In the genomic region with DNA sequence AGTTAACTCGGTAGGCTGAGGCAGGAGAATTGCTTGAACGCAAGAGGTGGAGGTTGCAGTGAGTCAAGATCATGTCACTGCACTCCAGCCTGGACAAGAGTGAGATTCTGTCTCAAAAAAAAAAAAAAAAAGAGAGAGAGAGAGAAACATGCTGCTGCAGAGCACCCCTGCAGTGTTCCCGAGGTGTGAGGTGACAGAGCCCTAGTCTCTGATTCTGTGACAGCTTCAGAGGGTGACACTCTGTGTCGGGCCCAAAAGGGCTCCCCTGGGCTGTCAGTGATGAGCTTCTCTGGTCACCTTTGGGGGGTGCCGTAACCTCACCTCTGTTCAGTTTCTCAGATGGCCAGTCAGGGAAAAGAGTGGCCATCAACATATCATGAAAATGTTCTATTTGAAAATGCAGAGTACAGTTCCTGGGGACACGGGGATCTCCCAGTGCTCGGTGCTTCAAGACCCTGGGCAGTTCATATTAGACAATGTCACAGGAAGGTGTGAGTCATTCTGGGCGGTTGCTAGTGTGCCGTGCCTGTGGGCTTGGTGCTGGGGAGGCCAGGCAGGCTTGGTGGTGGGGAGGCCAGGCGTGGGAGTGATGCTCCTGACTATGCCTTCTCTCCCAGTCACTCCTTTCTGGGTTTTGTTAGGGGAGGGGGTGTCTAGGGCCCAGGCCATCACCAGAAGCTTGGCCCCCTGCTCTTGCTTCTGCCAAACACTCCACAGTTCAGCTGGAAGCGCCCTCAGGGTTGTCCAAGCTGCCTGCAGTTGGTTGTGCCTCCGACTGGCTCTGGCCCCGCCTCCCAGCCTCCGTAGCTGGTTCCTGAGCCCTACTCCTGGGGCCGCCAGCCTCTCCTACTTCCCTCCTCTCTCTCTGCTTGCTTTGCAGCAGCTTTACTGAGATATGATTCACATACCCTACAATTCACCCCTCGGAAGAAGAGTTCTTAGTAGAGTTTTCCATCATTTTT, we compare ENCODE assay signal across 1 cellular context.
TF ChIP-seq lines count a peak whose summit lies in the region.

No MANE protein-coding gene starts in this region.

TF ChIP-seq in K562, 482 proteins besides CTCF, POLR2A, EP300 and RAD21 (continued from another document and continues in another):
- TF ChIP-seq, protein P1, sequence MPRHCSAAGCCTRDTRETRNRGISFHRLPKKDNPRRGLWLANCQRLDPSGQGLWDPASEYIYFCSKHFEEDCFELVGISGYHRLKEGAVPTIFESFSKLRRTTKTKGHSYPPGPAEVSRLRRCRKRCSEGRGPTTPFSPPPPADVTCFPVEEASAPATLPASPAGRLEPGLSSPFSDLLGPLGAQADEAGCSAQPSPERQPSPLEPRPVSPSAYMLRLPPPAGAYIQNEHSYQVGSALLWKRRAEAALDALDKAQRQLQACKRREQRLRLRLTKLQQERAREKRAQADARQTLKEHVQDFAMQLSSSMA (CRISPR knock-in tag; IDR thresholded peaks at IDR 0.05): no peak
- TF ChIP-seq ZNF644 (tag; IDR thresholded peaks at IDR 0.05; ENCODE audit: low read depth): no peak
- TF ChIP-seq, protein P2, sequence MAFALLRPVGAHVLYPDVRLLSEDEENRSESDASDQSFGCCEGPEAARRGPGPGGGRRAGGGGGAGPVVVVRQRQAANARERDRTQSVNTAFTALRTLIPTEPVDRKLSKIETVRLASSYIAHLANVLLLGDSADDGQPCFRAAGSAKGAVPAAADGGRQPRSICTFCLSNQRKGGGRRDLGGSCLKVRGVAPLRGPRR (CRISPR knock-in tag; IDR thresholded peaks at IDR 0.05): no peak
- TF ChIP-seq RCOR1 (IDR thresholded peaks at IDR 0.05; ENCODE audit: borderline replicate concordance in 1 of 2, low read depth in 2 of 2, low read length in 2 of 2): peak in 1 of 2 experiments; percentile 82; a peak in 1 of 4 replicates
- TF ChIP-seq PHF21A (IDR thresholded peaks at IDR 0.05; ENCODE audit: borderline replicate concordance, low read depth): no peak
- TF ChIP-seq, protein P3, sequence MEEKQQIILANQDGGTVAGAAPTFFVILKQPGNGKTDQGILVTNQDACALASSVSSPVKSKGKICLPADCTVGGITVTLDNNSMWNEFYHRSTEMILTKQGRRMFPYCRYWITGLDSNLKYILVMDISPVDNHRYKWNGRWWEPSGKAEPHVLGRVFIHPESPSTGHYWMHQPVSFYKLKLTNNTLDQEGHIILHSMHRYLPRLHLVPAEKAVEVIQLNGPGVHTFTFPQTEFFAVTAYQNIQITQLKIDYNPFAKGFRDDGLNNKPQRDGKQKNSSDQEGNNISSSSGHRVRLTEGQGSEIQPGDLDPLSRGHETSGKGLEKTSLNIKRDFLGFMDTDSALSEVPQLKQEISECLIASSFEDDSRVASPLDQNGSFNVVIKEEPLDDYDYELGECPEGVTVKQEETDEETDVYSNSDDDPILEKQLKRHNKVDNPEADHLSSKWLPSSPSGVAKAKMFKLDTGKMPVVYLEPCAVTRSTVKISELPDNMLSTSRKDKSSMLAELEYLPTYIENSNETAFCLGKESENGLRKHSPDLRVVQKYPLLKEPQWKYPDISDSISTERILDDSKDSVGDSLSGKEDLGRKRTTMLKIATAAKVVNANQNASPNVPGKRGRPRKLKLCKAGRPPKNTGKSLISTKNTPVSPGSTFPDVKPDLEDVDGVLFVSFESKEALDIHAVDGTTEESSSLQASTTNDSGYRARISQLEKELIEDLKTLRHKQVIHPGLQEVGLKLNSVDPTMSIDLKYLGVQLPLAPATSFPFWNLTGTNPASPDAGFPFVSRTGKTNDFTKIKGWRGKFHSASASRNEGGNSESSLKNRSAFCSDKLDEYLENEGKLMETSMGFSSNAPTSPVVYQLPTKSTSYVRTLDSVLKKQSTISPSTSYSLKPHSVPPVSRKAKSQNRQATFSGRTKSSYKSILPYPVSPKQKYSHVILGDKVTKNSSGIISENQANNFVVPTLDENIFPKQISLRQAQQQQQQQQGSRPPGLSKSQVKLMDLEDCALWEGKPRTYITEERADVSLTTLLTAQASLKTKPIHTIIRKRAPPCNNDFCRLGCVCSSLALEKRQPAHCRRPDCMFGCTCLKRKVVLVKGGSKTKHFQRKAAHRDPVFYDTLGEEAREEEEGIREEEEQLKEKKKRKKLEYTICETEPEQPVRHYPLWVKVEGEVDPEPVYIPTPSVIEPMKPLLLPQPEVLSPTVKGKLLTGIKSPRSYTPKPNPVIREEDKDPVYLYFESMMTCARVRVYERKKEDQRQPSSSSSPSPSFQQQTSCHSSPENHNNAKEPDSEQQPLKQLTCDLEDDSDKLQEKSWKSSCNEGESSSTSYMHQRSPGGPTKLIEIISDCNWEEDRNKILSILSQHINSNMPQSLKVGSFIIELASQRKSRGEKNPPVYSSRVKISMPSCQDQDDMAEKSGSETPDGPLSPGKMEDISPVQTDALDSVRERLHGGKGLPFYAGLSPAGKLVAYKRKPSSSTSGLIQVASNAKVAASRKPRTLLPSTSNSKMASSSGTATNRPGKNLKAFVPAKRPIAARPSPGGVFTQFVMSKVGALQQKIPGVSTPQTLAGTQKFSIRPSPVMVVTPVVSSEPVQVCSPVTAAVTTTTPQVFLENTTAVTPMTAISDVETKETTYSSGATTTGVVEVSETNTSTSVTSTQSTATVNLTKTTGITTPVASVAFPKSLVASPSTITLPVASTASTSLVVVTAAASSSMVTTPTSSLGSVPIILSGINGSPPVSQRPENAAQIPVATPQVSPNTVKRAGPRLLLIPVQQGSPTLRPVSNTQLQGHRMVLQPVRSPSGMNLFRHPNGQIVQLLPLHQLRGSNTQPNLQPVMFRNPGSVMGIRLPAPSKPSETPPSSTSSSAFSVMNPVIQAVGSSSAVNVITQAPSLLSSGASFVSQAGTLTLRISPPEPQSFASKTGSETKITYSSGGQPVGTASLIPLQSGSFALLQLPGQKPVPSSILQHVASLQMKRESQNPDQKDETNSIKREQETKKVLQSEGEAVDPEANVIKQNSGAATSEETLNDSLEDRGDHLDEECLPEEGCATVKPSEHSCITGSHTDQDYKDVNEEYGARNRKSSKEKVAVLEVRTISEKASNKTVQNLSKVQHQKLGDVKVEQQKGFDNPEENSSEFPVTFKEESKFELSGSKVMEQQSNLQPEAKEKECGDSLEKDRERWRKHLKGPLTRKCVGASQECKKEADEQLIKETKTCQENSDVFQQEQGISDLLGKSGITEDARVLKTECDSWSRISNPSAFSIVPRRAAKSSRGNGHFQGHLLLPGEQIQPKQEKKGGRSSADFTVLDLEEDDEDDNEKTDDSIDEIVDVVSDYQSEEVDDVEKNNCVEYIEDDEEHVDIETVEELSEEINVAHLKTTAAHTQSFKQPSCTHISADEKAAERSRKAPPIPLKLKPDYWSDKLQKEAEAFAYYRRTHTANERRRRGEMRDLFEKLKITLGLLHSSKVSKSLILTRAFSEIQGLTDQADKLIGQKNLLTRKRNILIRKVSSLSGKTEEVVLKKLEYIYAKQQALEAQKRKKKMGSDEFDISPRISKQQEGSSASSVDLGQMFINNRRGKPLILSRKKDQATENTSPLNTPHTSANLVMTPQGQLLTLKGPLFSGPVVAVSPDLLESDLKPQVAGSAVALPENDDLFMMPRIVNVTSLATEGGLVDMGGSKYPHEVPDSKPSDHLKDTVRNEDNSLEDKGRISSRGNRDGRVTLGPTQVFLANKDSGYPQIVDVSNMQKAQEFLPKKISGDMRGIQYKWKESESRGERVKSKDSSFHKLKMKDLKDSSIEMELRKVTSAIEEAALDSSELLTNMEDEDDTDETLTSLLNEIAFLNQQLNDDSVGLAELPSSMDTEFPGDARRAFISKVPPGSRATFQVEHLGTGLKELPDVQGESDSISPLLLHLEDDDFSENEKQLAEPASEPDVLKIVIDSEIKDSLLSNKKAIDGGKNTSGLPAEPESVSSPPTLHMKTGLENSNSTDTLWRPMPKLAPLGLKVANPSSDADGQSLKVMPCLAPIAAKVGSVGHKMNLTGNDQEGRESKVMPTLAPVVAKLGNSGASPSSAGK (IDR thresholded peaks at IDR 0.05): no peak
- TF ChIP-seq CBFA2T3 (IDR thresholded peaks at IDR 0.05): 0 out of 2 replicates have a peak, but pooled peaks have one; percentile 5
- TF ChIP-seq TBL1XR1 (IDR thresholded peaks at IDR 0.05; ENCODE audit: low read length in 2 of 2): 0 out of 4 replicates have a peak, but pooled peaks of 1 of the 2 experiments have one; percentile 2
- no peak for TF ChIP-seq PHTF2 (CRISPR knock-in tag; IDR thresholded peaks at IDR 0.05)
- 0 out of 2 replicates have a peak, but pooled peaks have one; percentile 34 for TF ChIP-seq HMG20A (CRISPR knock-in tag; conservative IDR thresholded peaks at IDR 0.05)
- no peak for TF ChIP-seq RAD51 (IDR thresholded peaks at IDR 0.05; ENCODE audit: borderline replicate concordance, low read depth)
- TF ChIP-seq, protein P4, sequence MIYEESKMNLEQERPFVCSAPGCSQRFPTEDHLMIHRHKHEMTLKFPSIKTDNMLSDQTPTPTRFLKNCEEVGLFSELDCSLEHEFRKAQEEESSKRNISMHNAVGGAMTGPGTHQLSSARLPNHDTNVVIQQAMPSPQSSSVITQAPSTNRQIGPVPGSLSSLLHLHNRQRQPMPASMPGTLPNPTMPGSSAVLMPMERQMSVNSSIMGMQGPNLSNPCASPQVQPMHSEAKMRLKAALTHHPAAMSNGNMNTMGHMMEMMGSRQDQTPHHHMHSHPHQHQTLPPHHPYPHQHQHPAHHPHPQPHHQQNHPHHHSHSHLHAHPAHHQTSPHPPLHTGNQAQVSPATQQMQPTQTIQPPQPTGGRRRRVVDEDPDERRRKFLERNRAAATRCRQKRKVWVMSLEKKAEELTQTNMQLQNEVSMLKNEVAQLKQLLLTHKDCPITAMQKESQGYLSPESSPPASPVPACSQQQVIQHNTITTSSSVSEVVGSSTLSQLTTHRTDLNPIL (CRISPR knock-in tag; IDR thresholded peaks at IDR 0.05): no peak
- peak; percentile 60 for TF ChIP-seq TCF3 (CRISPR knock-in tag; IDR thresholded peaks at IDR 0.05)
- TF ChIP-seq CCNT2 (IDR thresholded peaks at IDR 0.05; ENCODE audit: borderline replicate concordance, extremely low read depth, insufficient read length, low read depth, low read length): no peak
- no peak for TF ChIP-seq RBM22 (IDR thresholded peaks at IDR 0.05; ENCODE audit: low read depth, low read length, poor library complexity, severe bottlenecking)
- TF ChIP-seq, protein P5, sequence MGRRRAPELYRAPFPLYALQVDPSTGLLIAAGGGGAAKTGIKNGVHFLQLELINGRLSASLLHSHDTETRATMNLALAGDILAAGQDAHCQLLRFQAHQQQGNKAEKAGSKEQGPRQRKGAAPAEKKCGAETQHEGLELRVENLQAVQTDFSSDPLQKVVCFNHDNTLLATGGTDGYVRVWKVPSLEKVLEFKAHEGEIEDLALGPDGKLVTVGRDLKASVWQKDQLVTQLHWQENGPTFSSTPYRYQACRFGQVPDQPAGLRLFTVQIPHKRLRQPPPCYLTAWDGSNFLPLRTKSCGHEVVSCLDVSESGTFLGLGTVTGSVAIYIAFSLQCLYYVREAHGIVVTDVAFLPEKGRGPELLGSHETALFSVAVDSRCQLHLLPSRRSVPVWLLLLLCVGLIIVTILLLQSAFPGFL (CRISPR knock-in tag; IDR thresholded peaks at IDR 0.05): no peak
- no peak for TF ChIP-seq ZNF197 (CRISPR knock-in tag; IDR thresholded peaks at IDR 0.05; ENCODE audit: low read depth)
- no peak for TF ChIP-seq ZNF561 (CRISPR knock-in tag; conservative IDR thresholded peaks at IDR 0.05)
- TF ChIP-seq ZBTB7A (IDR thresholded peaks at IDR 0.05; ENCODE audit: borderline replicate concordance, control insufficient read depth, low read depth, low read length): peak; percentile 66; the same call in 1 of the 2 replicates
- TF ChIP-seq ZNF79 (CRISPR knock-in tag; IDR thresholded peaks at IDR 0.05; ENCODE audit: low read depth): 0 out of 2 replicates have a peak, but pooled peaks have one; percentile 29
- TF ChIP-seq, protein P6, sequence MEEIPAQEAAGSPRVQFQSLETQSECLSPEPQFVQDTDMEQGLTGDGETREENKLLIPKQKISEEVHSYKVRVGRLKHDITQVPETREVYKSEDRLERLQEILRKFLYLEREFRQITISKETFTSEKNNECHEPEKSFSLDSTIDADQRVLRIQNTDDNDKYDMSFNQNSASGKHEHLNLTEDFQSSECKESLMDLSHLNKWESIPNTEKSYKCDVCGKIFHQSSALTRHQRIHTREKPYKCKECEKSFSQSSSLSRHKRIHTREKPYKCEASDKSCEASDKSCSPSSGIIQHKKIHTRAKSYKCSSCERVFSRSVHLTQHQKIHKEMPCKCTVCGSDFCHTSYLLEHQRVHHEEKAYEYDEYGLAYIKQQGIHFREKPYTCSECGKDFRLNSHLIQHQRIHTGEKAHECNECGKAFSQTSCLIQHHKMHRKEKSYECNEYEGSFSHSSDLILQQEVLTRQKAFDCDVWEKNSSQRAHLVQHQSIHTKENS (CRISPR knock-in tag; IDR thresholded peaks at IDR 0.05): no peak
- peak; percentile 69; the same call in 1 of the 2 replicates for TF ChIP-seq ARID1B (IDR thresholded peaks at IDR 0.05)
- TF ChIP-seq PML (IDR thresholded peaks at IDR 0.05; ENCODE audit: low read length): no peak
- TF ChIP-seq DDX20 (tag; IDR thresholded peaks at IDR 0.05; ENCODE audit: low read depth): no peak
- TF ChIP-seq ZNF507 (tag; conservative IDR thresholded peaks at IDR 0.05): no peak
- TF ChIP-seq DMBX1 (CRISPR knock-in tag; IDR thresholded peaks at IDR 0.05; ENCODE audit: borderline replicate concordance): 0 out of 2 replicates have a peak, but pooled peaks have one; percentile 22
- no peak; the same call in 1 of the 2 replicates for TF ChIP-seq ELF2 (CRISPR knock-in tag; IDR thresholded peaks at IDR 0.05)
- TF ChIP-seq, protein P7, sequence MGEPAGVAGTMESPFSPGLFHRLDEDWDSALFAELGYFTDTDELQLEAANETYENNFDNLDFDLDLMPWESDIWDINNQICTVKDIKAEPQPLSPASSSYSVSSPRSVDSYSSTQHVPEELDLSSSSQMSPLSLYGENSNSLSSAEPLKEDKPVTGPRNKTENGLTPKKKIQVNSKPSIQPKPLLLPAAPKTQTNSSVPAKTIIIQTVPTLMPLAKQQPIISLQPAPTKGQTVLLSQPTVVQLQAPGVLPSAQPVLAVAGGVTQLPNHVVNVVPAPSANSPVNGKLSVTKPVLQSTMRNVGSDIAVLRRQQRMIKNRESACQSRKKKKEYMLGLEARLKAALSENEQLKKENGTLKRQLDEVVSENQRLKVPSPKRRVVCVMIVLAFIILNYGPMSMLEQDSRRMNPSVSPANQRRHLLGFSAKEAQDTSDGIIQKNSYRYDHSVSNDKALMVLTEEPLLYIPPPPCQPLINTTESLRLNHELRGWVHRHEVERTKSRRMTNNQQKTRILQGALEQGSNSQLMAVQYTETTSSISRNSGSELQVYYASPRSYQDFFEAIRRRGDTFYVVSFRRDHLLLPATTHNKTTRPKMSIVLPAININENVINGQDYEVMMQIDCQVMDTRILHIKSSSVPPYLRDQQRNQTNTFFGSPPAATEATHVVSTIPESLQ (CRISPR knock-in tag; IDR thresholded peaks at IDR 0.05): 0 out of 2 replicates have a peak, but pooled peaks have one; percentile 21
- TF ChIP-seq, protein P8, sequence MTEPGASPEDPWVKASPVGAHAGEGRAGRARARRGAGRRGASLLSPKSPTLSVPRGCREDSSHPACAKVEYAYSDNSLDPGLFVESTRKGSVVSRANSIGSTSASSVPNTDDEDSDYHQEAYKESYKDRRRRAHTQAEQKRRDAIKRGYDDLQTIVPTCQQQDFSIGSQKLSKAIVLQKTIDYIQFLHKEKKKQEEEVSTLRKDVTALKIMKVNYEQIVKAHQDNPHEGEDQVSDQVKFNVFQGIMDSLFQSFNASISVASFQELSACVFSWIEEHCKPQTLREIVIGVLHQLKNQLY (CRISPR knock-in tag; conservative IDR thresholded peaks at IDR 0.05): no peak
- TF ChIP-seq JUND (IDR thresholded peaks at IDR 0.05; ENCODE audit: borderline replicate concordance, low read depth, low read length): peak; percentile 97
- TF ChIP-seq JUND (tag; IDR thresholded peaks at IDR 0.05; ENCODE audit: borderline replicate concordance, low read depth, low read length): peak; percentile 90; the same call in 2 of the 3 replicates
- no peak for TF ChIP-seq TEAD4 (IDR thresholded peaks at IDR 0.05; ENCODE audit: low read length)
- no peak; the same call in 1 of the 2 replicates for TF ChIP-seq TEAD4 (CRISPR knock-in tag; IDR thresholded peaks at IDR 0.05; ENCODE audit: borderline replicate concordance)
- peak; percentile 38; the same call in 1 of the 2 replicates for TF ChIP-seq SPI1 (IDR thresholded peaks at IDR 0.05; ENCODE audit: borderline replicate concordance, low read depth, low read length)
- TF ChIP-seq, protein P9, sequence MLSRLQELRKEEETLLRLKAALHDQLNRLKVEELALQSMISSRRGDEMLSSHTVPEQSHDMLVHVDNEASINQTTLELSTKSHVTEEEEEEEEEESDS (CRISPR knock-in tag; IDR thresholded peaks at IDR 0.05): no peak
